In genomic region chr17:5672815-5673430, GRCh38 we compare ENCODE assay signal across 27 cellular contexts.
DNase-seq lines count a peak whose midpoint lies in the region; ATAC-seq and TF ChIP-seq lines count a peak whose summit lies in the region.
"Had no signal": no experiment of that assay in that cellular context is flagged by ENCODE, and none has a peak within 500 bp of the region (broad histone marks: within the 10 kb centered on the region; RNA-seq: fewer than 3 reads in every experiment).

No MANE protein-coding gene starts in this region.

- intact Hi-C loops in lower lobe of right lung (cut with DNase I) = no loop called here

- peak in 1 of 2 donors; percentile 74 for ATAC-seq in activated naive CD4-positive, alpha-beta T cell treated with anti-CD3 and anti-CD28 coated beads, Interleukin-2, amount 50 U/mL, for 72 hours
- ATAC-seq in GM21447 (IDR thresholded peaks at IDR 0.05; ENCODE audit: unreplicated experiment) (peak; percentile 55), lower lobe of right lung (peak; percentile 24 to 31), HG03097 (IDR thresholded peaks at IDR 0.05; ENCODE audit: low FRiP score, unreplicated experiment) (no peak), HG02840 (IDR thresholded peaks at IDR 0.05; ENCODE audit: low FRiP score, unreplicated experiment) (no peak)
- ATAC-seq: activated naive CD8-positive, alpha-beta T cell treated with anti-CD3 and anti-CD28 coated beads, Interleukin-2, amount 50 U/mL, for 24 hours; gastrocnemius medialis; left lobe of liver; psoas muscle had no signal

- no peak for DNase-seq in activated naive CD4-positive, alpha-beta T cell treated with anti-CD3 and anti-CD28 coated beads, Interleukin-2, amount 50 U/mL, for 72 hours (ENCODE audit: low spot score in 2 of 2)
- DNase-seq in activated naive CD4-positive, alpha-beta T cell treated with anti-CD3 and anti-CD28 coated beads, Interleukin-2, amount 50 U/mL, for 16 hours = no peak
- no peak for DNase-seq in lower lobe of right lung
- no peak for DNase-seq in stimulated activated CD4-positive, alpha-beta T cell treated with anti-CD3 and anti-CD28 coated beads, Interleukin-4, amount 100 ng/mL, for 24 hours
- DNase-seq: activated CD4-positive, alpha-beta T cell treated with anti-CD3 and anti-CD28 coated beads, Interleukin-2, amount 10 ng/mL, durations not matched to agents 7 days and 5 days; activated naive CD8-positive, alpha-beta T cell treated with anti-CD3 and anti-CD28 coated beads, Interleukin-2, amount 50 U/mL, for 24 hours; BE2C; central memory CD4-positive, alpha-beta T cell; gastrocnemius medialis; IMR-90; NCI-H1105 treated with DMSO at 0.1 percent for 48 hours; NCI-H1930; NCI-H526; NK-92 treated with Interleukin-12 subunit alpha and Interleukin-12 subunit beta, amount 100 ng/mL, for 24 hours; occipital lobe; psoas muscle; SHP77 treated with DMSO at 0.1 percent for 48 hours; sigmoid colon; T1000; thyroid gland; WERI-Rb-1 had no signal

- H3K36me3 Mint-ChIP-seq in activated naive CD4-positive, alpha-beta T cell treated with anti-CD3 and anti-CD28 coated beads, Interleukin-2, amount 50 U/mL, for 72 hours = no peaks in the 10 kb centered on the region

- no peak for TF ChIP-seq CTCF in lower lobe of right lung (IDR thresholded peaks at IDR 0.05)

- H3K4me1 ChIP-seq in lower lobe of right lung = no peaks in the 10 kb centered on the region
- H3K4me1 ChIP-seq: BE2C, gastrocnemius medialis, psoas muscle, sigmoid colon, thyroid gland had no signal

- H3K9me3 Mint-ChIP-seq in activated naive CD4-positive, alpha-beta T cell treated with anti-CD3 and anti-CD28 coated beads, Interleukin-2, amount 50 U/mL, for 72 hours = no peaks in the 10 kb centered on the region
- H3K9me3 Mint-ChIP-seq: activated CD4-positive, alpha-beta T cell treated with anti-CD3 and anti-CD28 coated beads, Interleukin-2, amount 10 ng/mL, durations not matched to agents 7 days and 5 days had no signal

- peaks cover 11% of the 10 kb centered on the region for H3K27me3 ChIP-seq in lower lobe of right lung (ENCODE audit: low read depth)
- H3K27me3 ChIP-seq: BE2C, thyroid gland had no signal

- no peaks in the 10 kb centered on the region for H3K36me3 ChIP-seq in lower lobe of right lung
- H3K36me3 ChIP-seq: BE2C, gastrocnemius medialis, sigmoid colon, thyroid gland, WERI-Rb-1 had no signal

- no peak overlapping the region for H3K4me3 ChIP-seq in lower lobe of right lung
- H3K4me3 ChIP-seq: gastrocnemius medialis, hepatocyte, psoas muscle, sigmoid colon, thyroid gland had no signal

- peak overlapping the region; percentile 2 to 39 for H3K27ac Mint-ChIP-seq in activated naive CD4-positive, alpha-beta T cell treated with anti-CD3 and anti-CD28 coated beads, Interleukin-2, amount 50 U/mL, for 72 hours
- H3K27ac Mint-ChIP-seq: activated CD4-positive, alpha-beta T cell treated with anti-CD3 and anti-CD28 coated beads, Interleukin-2, amount 10 ng/mL, durations not matched to agents 7 days and 5 days; activated naive CD8-positive, alpha-beta T cell treated with anti-CD3 and anti-CD28 coated beads, Interleukin-2, amount 50 U/mL, for 24 hours; stimulated activated naive CD8-positive, alpha-beta T cell treated with anti-CD3 and anti-CD28 coated beads, Interleukin-15, Interleukin-2, amounts not matched to agents 100 ng/mL and 50 ng/mL, for 24 hours had no signal

- H3K9me3 ChIP-seq in lower lobe of right lung = no peaks in the 10 kb centered on the region
- H3K9me3 ChIP-seq: BE2C, gastrocnemius medialis, psoas muscle, sigmoid colon, thyroid gland had no signal

- no peak overlapping the region for H3K27ac ChIP-seq in lower lobe of right lung
- H3K27ac ChIP-seq: gastrocnemius medialis, hepatocyte, psoas muscle, sigmoid colon, thyroid gland, WERI-Rb-1 had no signal

Comparison
In these comparisons a context has a peak if more than half of its experiments do, and no peak if none do; other contexts are left out.
1. ATAC-seq: peak in GM21447 (single experiment) and lower lobe of right lung (2 of 2); none in HG03097 (single experiment) and HG02840 (single experiment).